Comparison of ENCODE assay signal across 8 cellular contexts in the genomic region with DNA sequence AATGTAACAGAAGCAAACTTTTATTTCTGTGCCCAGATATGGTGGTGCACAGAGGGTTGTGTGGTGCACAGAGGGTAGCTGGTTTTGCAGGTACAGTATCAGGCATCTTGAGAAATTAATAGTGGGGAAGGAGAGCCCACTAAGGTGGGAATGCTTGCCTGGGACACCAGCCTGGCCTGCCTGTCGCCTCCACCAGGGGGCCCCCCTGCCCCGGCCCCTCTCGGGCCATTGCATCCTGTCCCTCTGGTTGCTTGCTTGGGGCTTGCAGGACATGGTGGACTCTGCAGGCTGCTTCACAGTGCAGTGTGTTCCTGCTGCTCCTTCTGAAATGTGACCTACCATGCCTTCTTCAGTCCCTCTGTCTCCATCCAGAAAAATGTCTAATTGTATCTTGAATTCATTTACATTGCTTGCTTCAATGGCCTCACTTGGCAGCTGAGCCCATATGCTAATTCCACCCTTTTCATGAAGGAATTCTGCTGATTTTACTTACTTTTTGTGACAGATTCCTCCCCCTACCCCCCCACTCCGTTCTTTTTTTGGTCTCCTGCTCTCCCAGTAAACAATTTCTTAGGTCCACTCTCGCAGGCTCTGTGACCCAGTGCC.
DNase-seq lines count a peak whose midpoint lies in the region; ATAC-seq and TF ChIP-seq lines count a peak whose summit lies in the region.

No MANE protein-coding gene starts in this region.

- in situ Hi-C loops in mammary epithelial cell (cut with MboI; ENCODE audit: low sequenced_read_pairs in 2 of 2), result no loop called here

- no TSS peak for BruUV-seq in mammary epithelial cell (replicated peaks; lab: Mats Ljungman, UMichigan)

- CTCF ChIA-PET in mammary epithelial cell (lab: Charles Lee; ENCODE audit: low non-redundant PET), result no interaction called here

- TF ChIP-seq CTCF in GM12872 (IDR thresholded peaks at IDR 0.05; ENCODE audit: insufficient read depth, low read depth, low read length) (peak; percentile 90), mammary epithelial cell (conservative IDR thresholded peaks at IDR 0.05 in 1 of 2, IDR thresholded peaks at IDR 0.05 in 1 of 2; ENCODE audit: extremely low read depth in 1 of 2, insufficient read depth in 1 of 2, low read depth in 1 of 2, low read length in 2 of 2) (peak; percentile 63 to 84), thyroid gland (IDR thresholded peaks at IDR 0.05) (peak in 5 of 6 experiments; percentile 28 to 67 (median 49))

- intact Hi-C loops in mammary epithelial cell (cut with micrococcal nuclease) (loop anchor here (2.0 to 5.0 kb wide), 2 partner anchors 96 to 270 kb away; no protein-coding TSS in a partner anchor), left colon (cut with DNase I, micrococcal nuclease) (no loop called here), thyroid gland (cut with DNase I) (no loop called here)

- TF ChIP-seq POLR2A in thyroid gland (IDR thresholded peaks at IDR 0.05), result no peak

- H3K4me1 ChIP-seq in mammary epithelial cell (ENCODE audit: insufficient read depth, low read length) (no peaks in the 10 kb centered on the region), thyroid gland (peaks cover 13 to 18% of the 10 kb centered on the region in 2 donors)

- no peak overlapping the region for H2AFZ ChIP-seq in mammary epithelial cell (ENCODE audit: low read depth, low read length)

- H3K36me3 ChIP-seq in mammary epithelial cell (ENCODE audit: insufficient read depth, low read length) (no peaks in the 10 kb centered on the region), thyroid gland (no peaks in the 10 kb centered on the region)

- 63% methylated on average over 3 of the region's 5 CpGs for WGBS in mammary epithelial cell (ENCODE audit: low coverage, missing lambda C conversion rate)
- WGBS in thyroid gland, 2 donors, result 52 to 74% methylated on average over 5 of the region's 5 CpGs

- H3K27me3 ChIP-seq in mammary epithelial cell (ENCODE audit: insufficient read depth, low read length) (no peaks in the 10 kb centered on the region), thyroid gland (no peaks in the 10 kb centered on the region)

- peaks cover 10% of the 10 kb centered on the region for H3K9me3 ChIP-seq in mammary epithelial cell (replicated peaks; ENCODE audit: insufficient read depth, low read length)
- no peaks in the 10 kb centered on the region for H3K9me3 ChIP-seq in thyroid gland

- dilution Hi-C loops in mammary epithelial cell (cut with HindIII; ENCODE audit: low sequenced_read_pairs), result no loop called here

- no peaks in the 10 kb centered on the region for H3K79me2 ChIP-seq in mammary epithelial cell (ENCODE audit: insufficient read depth, low read length)

- no peak overlapping the region for H3K9ac ChIP-seq in mammary epithelial cell (ENCODE audit: insufficient read depth, low read length)

- no peak overlapping the region for H3K4me2 ChIP-seq in mammary epithelial cell (ENCODE audit: insufficient read depth, low read depth, low read length)

- H3K4me3 ChIP-seq in mammary epithelial cell (replicated peaks in 1 of 3; ENCODE audit: insufficient read depth in 1 of 3, low read depth in 2 of 3, low read length in 3 of 3) (no peak overlapping the region), thyroid gland (replicated peaks in 1 of 3) (no peak overlapping the region)

- ATAC-seq in left colon, result peak; percentile 77
- no peak for ATAC-seq in HG03571 (IDR thresholded peaks at IDR 0.05; ENCODE audit: unreplicated experiment)

- H3K27ac ChIP-seq in mammary epithelial cell (ENCODE audit: insufficient read depth, low read depth, low read length) (no peak overlapping the region), thyroid gland (no peak overlapping the region)

- H4K20me1 ChIP-seq in mammary epithelial cell (ENCODE audit: insufficient read depth, low read length), result no peaks in the 10 kb centered on the region

- DNase-seq in 8988T, result peak; percentile 63
- DNase-seq in RPMI8226, result peak; percentile 38
- peak; percentile 9 for DNase-seq in mammary epithelial cell
- peak in 1 of 2 donors; percentile 38 for DNase-seq in left colon
- DNase-seq in thyroid gland, result peak; percentile 15 to 42
- no peak for DNase-seq in NK-92 treated with Interleukin-12 subunit alpha and Interleukin-12 subunit beta, amount 100 ng/mL, for 24 hours (lab: John Stamatoyannopoulos, UW)
